29 cellular contexts compared by ENCODE assay signal in genomic region chr2:49903471-49903870, GRCh38.
"Had no signal": no experiment of that assay in that cellular context is flagged by ENCODE, and none has a peak within 500 bp of the region (broad histone marks: within the 10 kb centered on the region; RNA-seq: fewer than 3 reads in every experiment).

No MANE protein-coding gene starts in this region.

- H3K36me3 Mint-ChIP-seq: activated CD4-positive, alpha-beta memory T cell treated with anti-CD3 and anti-CD28 coated beads for 36 hours; activated CD8-positive, alpha-beta memory T cell treated with anti-CD3 and anti-CD28 coated beads, Interleukin-2, amount 10 ng/mL, durations not matched to agents 7 days and 5 days; activated naive CD4-positive, alpha-beta T cell treated with anti-CD3 and anti-CD28 coated beads, Interleukin-2, amount 50 U/mL, for 24 hours; activated naive CD8-positive, alpha-beta T cell treated with anti-CD3 and anti-CD28 coated beads for 36 hours; brain had no signal

- H3K9me3 Mint-ChIP-seq: activated CD4-positive, alpha-beta T cell treated with anti-CD3 and anti-CD28 coated beads, Interleukin-2, amount 10 ng/mL, durations not matched to agents 24 days and 14 days; activated naive CD4-positive, alpha-beta T cell treated with anti-CD3 and anti-CD28 coated beads for 36 hours; activated naive CD4-positive, alpha-beta T cell treated with anti-CD3 and anti-CD28 coated beads, Interleukin-2, amount 50 U/mL, for 24 hours; activated naive CD8-positive, alpha-beta T cell treated with anti-CD3 and anti-CD28 coated beads, Interleukin-2, amount 50 U/mL, for 24 hours; activated T-helper 1 cell treated with anti-CD3 and anti-CD28 coated beads, Interleukin-12 subunit alpha, Interleukin-12 subunit beta, Interleukin-2, Interleukin-4 antibody, amounts not matched to agents 30 ng/mL and 10 ng/mL and 1 ng/mL, durations not matched to agents 14 hours and 24 hours and 36 hours; brain had no signal

- H3K4me1 Mint-ChIP-seq: activated CD4-positive, alpha-beta T cell treated with anti-CD3 and anti-CD28 coated beads for 36 hours; activated CD4-positive, alpha-beta T cell treated with anti-CD3 and anti-CD28 coated beads, Interleukin-2, amount 10 ng/mL, durations not matched to agents 24 days and 14 days; activated CD8-positive, alpha-beta memory T cell treated with anti-CD3 and anti-CD28 coated beads, Interleukin-2, amount 10 ng/mL, durations not matched to agents 7 days and 5 days; activated naive CD4-positive, alpha-beta T cell treated with anti-CD3 and anti-CD28 coated beads, Interleukin-2, amount 50 U/mL, for 24 hours; activated naive CD8-positive, alpha-beta T cell treated with anti-CD3 and anti-CD28 coated beads for 36 hours; activated naive CD8-positive, alpha-beta T cell treated with anti-CD3 and anti-CD28 coated beads, Interleukin-2, amount 50 U/mL, for 24 hours had no signal

- H3K27ac Mint-ChIP-seq: activated CD4-positive, alpha-beta memory T cell treated with anti-CD3 and anti-CD28 coated beads for 36 hours; activated CD4-positive, alpha-beta T cell treated with anti-CD3 and anti-CD28 coated beads for 36 hours; activated CD4-positive, alpha-beta T cell treated with anti-CD3 and anti-CD28 coated beads, Interleukin-2, amount 10 ng/mL, durations not matched to agents 24 days and 14 days; activated CD8-positive, alpha-beta memory T cell treated with anti-CD3 and anti-CD28 coated beads, Interleukin-2, amount 10 ng/mL, durations not matched to agents 7 days and 5 days; activated CD8-positive, alpha-beta T cell treated with anti-CD3 and anti-CD28 coated beads, Interleukin-2, amount 10 ng/mL, durations not matched to agents 7 days and 5 days; activated naive CD4-positive, alpha-beta T cell treated with anti-CD3 and anti-CD28 coated beads for 36 hours; activated naive CD4-positive, alpha-beta T cell treated with anti-CD3 and anti-CD28 coated beads, Interleukin-2, amount 50 U/mL, for 24 hours; activated naive CD8-positive, alpha-beta T cell treated with anti-CD3 and anti-CD28 coated beads for 36 hours; activated naive CD8-positive, alpha-beta T cell treated with anti-CD3 and anti-CD28 coated beads, Interleukin-2, amount 50 U/mL, for 24 hours; activated T-helper 1 cell treated with anti-CD3 and anti-CD28 coated beads, Interleukin-12 subunit alpha, Interleukin-12 subunit beta, Interleukin-2, Interleukin-4 antibody, amounts not matched to agents 30 ng/mL and 10 ng/mL and 1 ng/mL, durations not matched to agents 14 hours and 24 hours and 36 hours; activated T-helper 2 cell treated with anti-CD3 and anti-CD28 coated beads, Interferon-gamma antibody, Interleukin-2, Interleukin-4, amounts not matched to agents 10 μg/mL and 5 μg/mL and 100 μg/mL, durations not matched to agents 14 hours and 24 hours and 36 hours; brain had no signal

- H3K27me3 Mint-ChIP-seq: activated CD4-positive, alpha-beta memory T cell treated with anti-CD3 and anti-CD28 coated beads for 36 hours; activated CD4-positive, alpha-beta T cell treated with anti-CD3 and anti-CD28 coated beads for 36 hours; activated CD4-positive, alpha-beta T cell treated with anti-CD3 and anti-CD28 coated beads, Interleukin-2, amount 10 ng/mL, durations not matched to agents 24 days and 14 days; activated CD8-positive, alpha-beta memory T cell treated with anti-CD3 and anti-CD28 coated beads, Interleukin-2, amount 10 ng/mL, durations not matched to agents 7 days and 5 days; activated naive CD8-positive, alpha-beta T cell treated with anti-CD3 and anti-CD28 coated beads for 36 hours; activated naive CD8-positive, alpha-beta T cell treated with anti-CD3 and anti-CD28 coated beads, Interleukin-2, amount 50 U/mL, for 24 hours had no signal

- DNase-seq: activated CD4-positive, alpha-beta memory T cell treated with anti-CD3 and anti-CD28 coated beads for 36 hours; activated CD4-positive, alpha-beta T cell treated with anti-CD3 and anti-CD28 coated beads for 36 hours; activated CD4-positive, alpha-beta T cell treated with anti-CD3 and anti-CD28 coated beads, Interleukin-2, amount 10 ng/mL, durations not matched to agents 24 days and 14 days; activated CD4-positive, CD25-positive, alpha-beta regulatory T cell; activated CD4-positive, CD25-positive, alpha-beta regulatory T cell treated with anti-CD3 and anti-CD28 coated beads, Interleukin-2, amount 50 U/mL, for 72 hours; activated CD8-positive, alpha-beta memory T cell treated with anti-CD3 and anti-CD28 coated beads, Interleukin-2, amount 10 ng/mL, durations not matched to agents 7 days and 5 days; activated CD8-positive, alpha-beta memory T cell treated with anti-CD3 and anti-CD28 coated beads, Interleukin-2, amount 50 U/mL, for 4 hours; activated CD8-positive, alpha-beta T cell treated with anti-CD3 and anti-CD28 coated beads, Interleukin-2, amount 10 ng/mL, durations not matched to agents 7 days and 5 days; activated effector memory CD4-positive, alpha-beta T cell treated with anti-CD3 and anti-CD28 coated beads, Interleukin-2, amount 50 U/mL, for 16 hours; activated naive CD4-positive, alpha-beta T cell treated with anti-CD3 and anti-CD28 coated beads for 36 hours; activated naive CD8-positive, alpha-beta T cell treated with anti-CD3 and anti-CD28 coated beads for 36 hours; activated naive CD8-positive, alpha-beta T cell treated with anti-CD3 and anti-CD28 coated beads, Interleukin-2, amount 50 U/mL, for 24 hours; activated T-cell treated with anti-CD3 and anti-CD28 coated beads, Interleukin-2, amount 50 U/mL, for 1 hour; activated T-cell treated with anti-CD3 and anti-CD28 coated beads, Interleukin-2, amount 50 U/mL, for 48 hours; adrenal gland; amygdala; aorta; central memory CD4-positive, alpha-beta T cell; cerebellar nuclear complex; colonic mucosa; effector CD8-positive, alpha-beta T cell; esophagus squamous epithelium; foreskin melanocyte; heart right ventricle; T-helper 2 cell had no signal

- H3K4me3 Mint-ChIP-seq: activated CD4-positive, alpha-beta memory T cell treated with anti-CD3 and anti-CD28 coated beads for 36 hours; activated CD4-positive, alpha-beta T cell treated with anti-CD3 and anti-CD28 coated beads for 36 hours; activated CD4-positive, alpha-beta T cell treated with anti-CD3 and anti-CD28 coated beads, Interleukin-2, amount 10 ng/mL, durations not matched to agents 24 days and 14 days; activated CD8-positive, alpha-beta memory T cell treated with anti-CD3 and anti-CD28 coated beads, Interleukin-2, amount 10 ng/mL, durations not matched to agents 7 days and 5 days; activated CD8-positive, alpha-beta T cell treated with anti-CD3 and anti-CD28 coated beads, Interleukin-2, amount 10 ng/mL, durations not matched to agents 7 days and 5 days; activated naive CD4-positive, alpha-beta T cell treated with anti-CD3 and anti-CD28 coated beads for 36 hours; activated naive CD4-positive, alpha-beta T cell treated with anti-CD3 and anti-CD28 coated beads, Interleukin-2, amount 50 U/mL, for 24 hours; activated naive CD8-positive, alpha-beta T cell treated with anti-CD3 and anti-CD28 coated beads for 36 hours; activated naive CD8-positive, alpha-beta T cell treated with anti-CD3 and anti-CD28 coated beads, Interleukin-2, amount 50 U/mL, for 24 hours; activated T-helper 1 cell treated with anti-CD3 and anti-CD28 coated beads, Interleukin-12 subunit alpha, Interleukin-12 subunit beta, Interleukin-2, Interleukin-4 antibody, amounts not matched to agents 30 ng/mL and 10 ng/mL and 1 ng/mL, durations not matched to agents 14 hours and 24 hours and 36 hours; brain had no signal
